14 cellular contexts compared by ENCODE assay signal in the genomic region with DNA sequence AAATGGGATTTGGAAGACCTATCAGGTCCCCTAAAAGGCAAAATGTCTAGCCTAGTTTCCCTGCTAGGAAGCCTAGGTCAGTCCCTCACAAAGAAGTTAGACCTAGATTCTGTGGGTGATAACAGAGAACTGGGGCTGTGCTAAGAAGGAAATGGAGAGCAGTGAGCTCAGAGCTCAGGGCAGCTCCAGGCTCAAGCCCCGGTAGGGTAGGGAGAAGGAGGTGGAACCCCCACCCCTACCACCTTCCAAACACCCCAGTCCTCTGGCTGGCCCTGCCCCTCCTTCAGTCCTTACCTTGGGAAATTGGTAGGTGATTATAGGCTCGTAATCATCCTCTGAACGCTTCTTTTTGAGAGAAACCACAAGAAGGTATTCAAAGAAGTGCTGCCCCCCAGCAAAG. TPM values are rescaled to one million over a fixed set of nuclear protein-coding genes. Genes with fewer than 3 reads are reported as not detected.
A peak's percentile ranks its signal among the peaks of the same experiment; 100 is the strongest.
DNase-seq lines count a peak whose midpoint lies in the region; ATAC-seq and TF ChIP-seq lines count a peak whose summit lies in the region.
"Had no signal": no experiment of that assay in that cellular context is flagged by ENCODE, and none has a peak within 500 bp of the region (broad histone marks: within the 10 kb centered on the region; RNA-seq: fewer than 3 reads in every experiment).

No MANE protein-coding gene starts in this region.

- peaks cover 7% of the 10 kb centered on the region; the same call in 1 of the 2 replicates for H3F3A ChIP-seq in SU-DHL-6 (ENCODE audit: insufficient read depth)
- no peaks in the 10 kb centered on the region for H3F3A ChIP-seq in neural progenitor cell (ENCODE audit: low read depth)

- no peak overlapping the region for H3K4me3 Mint-ChIP-seq in neural progenitor cell

- H3K36me3 ChIP-seq in SU-DHL-6 (ENCODE audit: low read length) (no peaks in the 10 kb centered on the region), duodenal mucosa (ENCODE audit: control insufficient read depth in 1 of 2, insufficient read depth in 2 of 2, low read length in 2 of 2) (peaks cover 45 to 56% of the 10 kb centered on the region in 2 donors), skeletal muscle tissue (ENCODE audit: control insufficient read depth in 3 of 3, insufficient read depth in 3 of 3, low read length in 3 of 3) (no peaks in the 10 kb centered on the region), neural progenitor cell (no peaks in the 10 kb centered on the region)

- H3K27ac Mint-ChIP-seq in neural progenitor cell: no peak overlapping the region

- ATAC-seq in SK-N-SH treated with all-trans-retinoic acid at 6 μM for 48 hours: no peak

- H3K36me3 Mint-ChIP-seq in neural progenitor cell: no peaks in the 10 kb centered on the region

- H3K27me3 ChIP-seq in SU-DHL-6 (ENCODE audit: low read length) (no peaks in the 10 kb centered on the region), duodenal mucosa (ENCODE audit: control insufficient read depth in 1 of 2, insufficient read depth in 2 of 2, low read length in 2 of 2) (no peaks in the 10 kb centered on the region), skeletal muscle tissue (ENCODE audit: control insufficient read depth in 3 of 3, insufficient read depth in 3 of 3, low read length in 3 of 3) (peaks cover 6 to 11% (median 7%) of the 10 kb centered on the region in 3 donors), neural progenitor cell (peaks cover 11% of the 10 kb centered on the region)

- TF ChIP-seq CTCF in SU-DHL-6 (IDR thresholded peaks at IDR 0.05; ENCODE audit: insufficient read depth, low read length, poor library complexity, severe bottlenecking) (no peak), neural progenitor cell (IDR thresholded peaks at IDR 0.05) (no peak)

- no peak overlapping the region for H3K9ac ChIP-seq in SU-DHL-6 (ENCODE audit: low read length)
- H3K9ac ChIP-seq in duodenal mucosa (ENCODE audit: low read depth in 1 of 2, low read length in 2 of 2): peak overlapping the region; percentile 48 to 65
- H3K9ac ChIP-seq in skeletal muscle tissue (ENCODE audit: low read depth in 1 of 3, low read length in 3 of 3): peak overlapping the region in 1 of 3 donors; percentile 32
- no peak overlapping the region for H3K9ac ChIP-seq in neural progenitor cell

- H2AFZ ChIP-seq in SU-DHL-6 (ENCODE audit: low read depth, low read length, severe bottlenecking): no peak overlapping the region
- H2AFZ ChIP-seq in neural progenitor cell (replicated peaks): no peak overlapping the region

- no peaks in the 10 kb centered on the region for H4K20me1 ChIP-seq in SU-DHL-6 (ENCODE audit: low read depth, low read length)
- H4K20me1 ChIP-seq in neural progenitor cell (ENCODE audit: low read depth): no peaks in the 10 kb centered on the region

- H3K4me1 Mint-ChIP-seq in neural progenitor cell: peaks cover 6% of the 10 kb centered on the region

- H3K9me2 ChIP-seq in SU-DHL-6 (replicated peaks; ENCODE audit: insufficient read depth, low read length): no peaks in the 10 kb centered on the region

- H3K27me3 Mint-ChIP-seq in neural progenitor cell (ENCODE audit: insufficient read depth, low read depth): peaks cover 13% of the 10 kb centered on the region

- H3K4me3 ChIP-seq in GM08714 (ENCODE audit: low read length) (peak overlapping the region; percentile 13; the same call in 1 of the 2 replicates), SU-DHL-6 (ENCODE audit: insufficient read depth, low read length, poor library complexity, severe bottlenecking) (no peak overlapping the region), duodenal mucosa (ENCODE audit: low read depth in 1 of 2, low read length in 2 of 2) (peak overlapping the region; percentile 56 to 59), skeletal muscle tissue (ENCODE audit: low read length in 3 of 3) (peak overlapping the region in 2 of 3 donors; percentile 19 to 23), neural progenitor cell (no peak overlapping the region)

- H3K4me2 ChIP-seq in SU-DHL-6 (ENCODE audit: low read depth, low read length, poor library complexity, severe bottlenecking) (no peak overlapping the region), neural progenitor cell (no peak overlapping the region)

- H3K27ac ChIP-seq in SU-DHL-6 (ENCODE audit: low read depth, low read length) (peak overlapping the region; percentile 16; the same call in 1 of the 2 replicates), duodenal mucosa (ENCODE audit: low read depth, low read length) (no peak overlapping the region), skeletal muscle tissue (ENCODE audit: low read depth, low read length) (peak overlapping the region; percentile 77), neural progenitor cell (no peak overlapping the region)

- H3K9me3 Mint-ChIP-seq in neural progenitor cell: no peaks in the 10 kb centered on the region

- peaks cover 51 to 67% of the 10 kb centered on the region in 2 donors for H3K4me1 ChIP-seq in duodenal mucosa (ENCODE audit: control insufficient read depth in 1 of 2, insufficient read depth in 2 of 2, low read length in 2 of 2)
- H3K4me1 ChIP-seq in skeletal muscle tissue (ENCODE audit: control insufficient read depth in 3 of 3, insufficient read depth in 3 of 3, low read length in 3 of 3): peaks cover under 1 to 13% (median 2%) of the 10 kb centered on the region in 3 donors
- no peaks in the 10 kb centered on the region for H3K4me1 ChIP-seq in neural progenitor cell

- H3K79me2 ChIP-seq in SU-DHL-6 (ENCODE audit: insufficient read depth, low read length) (peaks cover 23% of the 10 kb centered on the region), neural progenitor cell (ENCODE audit: low read depth) (no peaks in the 10 kb centered on the region)

- DNase-seq in NCI-H128 (lab: John Stamatoyannopoulos, UW; ENCODE audit: unreplicated experiment) (no peak), neural progenitor cell (ENCODE audit: low spot score) (no peak), dedifferentiated amniotic fluid mesenchymal stem cell (ENCODE audit: extremely low spot score) (no peak)
- DNase-seq: DMS79; effector CD4-positive, alpha-beta T cell; glutamatergic neuron; IMR-90; NCI-H2029 treated with DMSO at 0.1 percent for 48 hours; retina had no signal

- no peaks in the 10 kb centered on the region for H3K9me3 ChIP-seq in SU-DHL-6 (ENCODE audit: insufficient read depth, low read length)
- H3K9me3 ChIP-seq in duodenal mucosa (ENCODE audit: control insufficient read depth in 1 of 2, low read length in 2 of 2): no peaks in the 10 kb centered on the region
- no peaks in the 10 kb centered on the region for H3K9me3 ChIP-seq in skeletal muscle tissue (ENCODE audit: control insufficient read depth in 3 of 3, low read length in 3 of 3)
- H3K9me3 ChIP-seq in neural progenitor cell (ENCODE audit: low read depth): no peaks in the 10 kb centered on the region

TF ChIP-seq in SK-N-SH treated with all-trans-retinoic acid at 6 μM for 48 hours, 23 proteins besides CTCF, POLR2A, EP300 and RAD21 (continues in another document):
- TF ChIP-seq ZNF70 (CRISPR knock-in tag; IDR thresholded peaks at IDR 0.05): no peak
- no peak for TF ChIP-seq ESRRG (CRISPR knock-in tag; IDR thresholded peaks at IDR 0.05)
- TF ChIP-seq ZNF565 (CRISPR knock-in tag; conservative IDR thresholded peaks at IDR 0.05; ENCODE audit: low read depth): no peak
- TF ChIP-seq, protein P1, sequence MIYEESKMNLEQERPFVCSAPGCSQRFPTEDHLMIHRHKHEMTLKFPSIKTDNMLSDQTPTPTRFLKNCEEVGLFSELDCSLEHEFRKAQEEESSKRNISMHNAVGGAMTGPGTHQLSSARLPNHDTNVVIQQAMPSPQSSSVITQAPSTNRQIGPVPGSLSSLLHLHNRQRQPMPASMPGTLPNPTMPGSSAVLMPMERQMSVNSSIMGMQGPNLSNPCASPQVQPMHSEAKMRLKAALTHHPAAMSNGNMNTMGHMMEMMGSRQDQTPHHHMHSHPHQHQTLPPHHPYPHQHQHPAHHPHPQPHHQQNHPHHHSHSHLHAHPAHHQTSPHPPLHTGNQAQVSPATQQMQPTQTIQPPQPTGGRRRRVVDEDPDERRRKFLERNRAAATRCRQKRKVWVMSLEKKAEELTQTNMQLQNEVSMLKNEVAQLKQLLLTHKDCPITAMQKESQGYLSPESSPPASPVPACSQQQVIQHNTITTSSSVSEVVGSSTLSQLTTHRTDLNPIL (CRISPR knock-in tag; IDR thresholded peaks at IDR 0.05; ENCODE audit: low read depth): no peak
- TF ChIP-seq GLIS3 (CRISPR knock-in tag; IDR thresholded peaks at IDR 0.05): no peak
- no peak for TF ChIP-seq ISL1 (CRISPR knock-in tag; IDR thresholded peaks at IDR 0.05)
- TF ChIP-seq ZFP30 (CRISPR knock-in tag; IDR thresholded peaks at IDR 0.05): no peak
- TF ChIP-seq, protein P2, sequence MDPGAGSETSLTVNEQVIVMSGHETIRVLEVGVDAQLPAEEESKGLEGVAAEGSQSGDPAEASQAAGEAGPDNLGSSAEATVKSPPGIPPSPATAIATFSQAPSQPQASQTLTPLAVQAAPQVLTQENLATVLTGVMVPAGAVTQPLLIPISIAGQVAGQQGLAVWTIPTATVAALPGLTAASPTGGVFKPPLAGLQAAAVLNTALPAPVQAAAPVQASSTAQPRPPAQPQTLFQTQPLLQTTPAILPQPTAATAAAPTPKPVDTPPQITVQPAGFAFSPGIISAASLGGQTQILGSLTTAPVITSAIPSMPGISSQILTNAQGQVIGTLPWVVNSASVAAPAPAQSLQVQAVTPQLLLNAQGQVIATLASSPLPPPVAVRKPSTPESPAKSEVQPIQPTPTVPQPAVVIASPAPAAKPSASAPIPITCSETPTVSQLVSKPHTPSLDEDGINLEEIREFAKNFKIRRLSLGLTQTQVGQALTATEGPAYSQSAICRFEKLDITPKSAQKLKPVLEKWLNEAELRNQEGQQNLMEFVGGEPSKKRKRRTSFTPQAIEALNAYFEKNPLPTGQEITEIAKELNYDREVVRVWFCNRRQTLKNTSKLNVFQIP (CRISPR knock-in tag; IDR thresholded peaks at IDR 0.05; ENCODE audit: borderline replicate concordance, low read depth): no peak
- TF ChIP-seq RARB (CRISPR knock-in tag; IDR thresholded peaks at IDR 0.05): no peak

RNA-seq across cellular contexts. Expression of a gene that starts 1.1 kb away (rescaled TPM):
- total RNA-seq in skeletal muscle tissue: 3.7 TPM
- not detected in 2 replicates for total RNA-seq in neural progenitor cell (ENCODE audit: low replicate concordance)

RNA-seq across cellular contexts. Expression of a gene that starts 28.2 kb away (rescaled TPM):
- total RNA-seq in skeletal muscle tissue (1.0 TPM), neural progenitor cell (ENCODE audit: low replicate concordance) (not detected in 2 replicates)

RNA-seq across cellular contexts. Expression of a gene that starts 59.3 kb away (rescaled TPM):
- 54.3 TPM for total RNA-seq in skeletal muscle tissue
- total RNA-seq in neural progenitor cell (ENCODE audit: low replicate concordance): 34.6 and 58.9 TPM in 2 replicates

RNA-seq across cellular contexts. Expression of a gene that starts 59.4 kb away (rescaled TPM):
- total RNA-seq in skeletal muscle tissue (38.1 TPM), neural progenitor cell (ENCODE audit: low replicate concordance) (85.9 and 145 TPM in 2 replicates)

Comparison
In these comparisons a context has a peak if more than half of its experiments do, and no peak if none do; other contexts are left out.
1. H3K4me3 ChIP-seq: peak in GM08714 (single experiment), duodenal mucosa (2 of 2) and skeletal muscle tissue (2 of 3); none in SU-DHL-6 (single experiment) and neural progenitor cell (single experiment).
2. H3K27ac ChIP-seq: peak in SU-DHL-6 (single experiment) and skeletal muscle tissue (single experiment); none in duodenal mucosa (single experiment) and neural progenitor cell (single experiment).
3. H3K9ac ChIP-seq: peak in duodenal mucosa (2 of 2); none in SU-DHL-6 (single experiment) and neural progenitor cell (single experiment).